ENCODE assay signal across 8 cellular contexts in the genomic region with DNA sequence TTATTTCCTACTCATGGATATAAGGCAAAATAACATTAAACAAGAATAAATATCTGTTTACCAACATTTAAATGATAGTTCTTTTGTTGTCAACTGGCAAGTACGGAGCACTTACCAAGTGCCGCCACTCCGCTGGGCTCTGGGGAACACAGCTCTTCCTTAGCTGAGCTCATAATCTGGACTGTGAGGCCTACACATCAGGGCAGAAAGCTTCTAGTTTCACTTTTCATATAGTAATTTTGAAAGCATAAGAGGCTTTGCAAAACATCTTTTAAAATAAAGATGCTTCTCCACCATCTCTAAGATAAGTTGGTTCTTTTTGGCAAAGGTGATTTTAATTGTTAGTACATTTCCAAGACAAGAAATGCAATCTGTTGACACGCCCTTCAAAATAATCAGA.
A peak's percentile ranks its signal among the peaks of the same experiment; 100 is the strongest.
DNase-seq lines count a peak whose midpoint lies in the region; ATAC-seq and TF ChIP-seq lines count a peak whose summit lies in the region.

No MANE protein-coding gene starts in this region.

- peak overlapping the region; percentile 82 for H2AFZ ChIP-seq in GM23248
- 0 out of 2 replicates have a peak overlapping the region, but pooled peaks have one; percentile 8 for H2AFZ ChIP-seq in PC-3 (ENCODE audit: low read length)

- no peak for TF ChIP-seq CTCF in GM12865 (IDR thresholded peaks at IDR 0.05; ENCODE audit: insufficient read depth, low read depth, low read length, missing control alignments)
- no peak for TF ChIP-seq CTCF in PC-3 (conservative IDR thresholded peaks at IDR 0.05; ENCODE audit: low read depth, low read length)
- no peak for TF ChIP-seq CTCF in ascending aorta (IDR thresholded peaks at IDR 0.05)
- no peak for TF ChIP-seq CTCF in BE2C (IDR thresholded peaks at IDR 0.05; ENCODE audit: low read depth, low read length)

- H3K27me3 ChIP-seq in GM23248 (replicated peaks; ENCODE audit: insufficient read depth) (no peaks in the 10 kb centered on the region), PC-3 (ENCODE audit: low read length) (no peaks in the 10 kb centered on the region), ascending aorta (no peaks in the 10 kb centered on the region), BE2C (no peaks in the 10 kb centered on the region)

- BruUV-seq in PC-3 (replicated peaks; lab: Mats Ljungman, UMichigan): no TSS peak

- peak overlapping the region; percentile 78 for H3K9ac ChIP-seq in GM23248
- H3K9ac ChIP-seq in PC-3 (ENCODE audit: low read length): no peak overlapping the region

- H3K9me2 ChIP-seq in GM23248 (ENCODE audit: insufficient read depth): no peaks in the 10 kb centered on the region
- H3K9me2 ChIP-seq in PC-3 (replicated peaks; ENCODE audit: low read length): no peaks in the 10 kb centered on the region

- H3K27ac ChIP-seq in GM23248 (peak overlapping the region; percentile 82), PC-3 (ENCODE audit: low read length) (no peak overlapping the region), ascending aorta (peak overlapping the region; percentile 73 to 84)

- H3K4me1 ChIP-seq in GM23248 (ENCODE audit: insufficient read depth) (peaks cover 38% of the 10 kb centered on the region), PC-3 (ENCODE audit: insufficient read depth, low read length) (peaks cover 8% of the 10 kb centered on the region), ascending aorta (peaks cover 0 to 14% of the 10 kb centered on the region in 2 donors), BE2C (no peaks in the 10 kb centered on the region; the same call in 1 of the 2 replicates)

- H3F3A ChIP-seq in GM23248 (ENCODE audit: insufficient read depth) (peaks cover 26% of the 10 kb centered on the region), PC-3 (ENCODE audit: low read length, unreplicated experiment) (no peaks in the 10 kb centered on the region)

- H3K9me3 ChIP-seq in GM23248 (ENCODE audit: low read depth): no peaks in the 10 kb centered on the region
- H3K9me3 ChIP-seq in PC-3 (ENCODE audit: low read length): no peaks in the 10 kb centered on the region
- no peaks in the 10 kb centered on the region for H3K9me3 ChIP-seq in ascending aorta
- H3K9me3 ChIP-seq in BE2C: no peaks in the 10 kb centered on the region

- peaks cover 26% of the 10 kb centered on the region for H3K4me1 Mint-ChIP-seq in stimulated activated effector memory CD8-positive, alpha-beta T cell treated with anti-CD3 and anti-CD28 coated beads, Interleukin-12 subunit alpha, Interleukin-12 subunit beta, amount 100 ng/mL, for 72 hours

- DNase-seq in GM12865 (ENCODE audit: low read depth) (peak; percentile 86), GM23248 (peak; percentile 84), PC-3 (no peak), ascending aorta (ENCODE audit: low spot score in 2 of 2) (peak in 1 of 2 donors; percentile 66), left colon (peak; percentile 43 to 50), T1000 (lab: John Stamatoyannopoulos, UW) (no peak), BE2C (no peak)
- peak; percentile 14 to 65 for DNase-seq in stimulated activated effector memory CD8-positive, alpha-beta T cell treated with anti-CD3 and anti-CD28 coated beads, Interleukin-12 subunit alpha, Interleukin-12 subunit beta, amount 100 ng/mL, for 72 hours (ENCODE audit: low spot score in 2 of 2)

- H3K27ac Mint-ChIP-seq in stimulated activated effector memory CD8-positive, alpha-beta T cell treated with anti-CD3 and anti-CD28 coated beads, Interleukin-12 subunit alpha, Interleukin-12 subunit beta, amount 100 ng/mL, for 72 hours: peak overlapping the region; percentile 89

- H3K4me2 ChIP-seq in GM23248 (ENCODE audit: unreplicated experiment) (peak overlapping the region; percentile 83), PC-3 (ENCODE audit: low read length) (0 out of 2 replicates have a peak overlapping the region, but pooled peaks have one; percentile 14)

- ATAC-seq in PC-3 (no peak), left colon (peak; percentile 66)
- peak; percentile 89 for ATAC-seq in stimulated activated effector memory CD8-positive, alpha-beta T cell treated with anti-CD3 and anti-CD28 coated beads, Interleukin-12 subunit alpha, Interleukin-12 subunit beta, amount 100 ng/mL, for 72 hours

- H3K36me3 ChIP-seq in GM23248 (ENCODE audit: low read depth): no peaks in the 10 kb centered on the region
- H3K36me3 ChIP-seq in PC-3 (ENCODE audit: low read depth, low read length): no peaks in the 10 kb centered on the region
- no peaks in the 10 kb centered on the region for H3K36me3 ChIP-seq in ascending aorta
- no peaks in the 10 kb centered on the region for H3K36me3 ChIP-seq in BE2C

- intact Hi-C loops in PC-3 (cut with micrococcal nuclease): no loop called here
- intact Hi-C loops in ascending aorta (cut with DNase I): loop anchor here (2.0 kb wide), 1 partner anchor 36 kb away; no protein-coding TSS in a partner anchor
- intact Hi-C loops in left colon (cut with DNase I, micrococcal nuclease): no loop called here

- H3K4me3 Mint-ChIP-seq in stimulated activated effector memory CD8-positive, alpha-beta T cell treated with anti-CD3 and anti-CD28 coated beads, Interleukin-12 subunit alpha, Interleukin-12 subunit beta, amount 100 ng/mL, for 72 hours: peak overlapping the region; percentile 69

- peak overlapping the region; percentile 66 for H3K4me3 ChIP-seq in GM12865 (ENCODE audit: low read depth, low read length)
- peak overlapping the region; percentile 57 for H3K4me3 ChIP-seq in GM23248
- H3K4me3 ChIP-seq in PC-3 (ENCODE audit: low read length): no peak overlapping the region
- peak overlapping the region; percentile 34 to 35 for H3K4me3 ChIP-seq in ascending aorta
- H3K4me3 ChIP-seq in BE2C (ENCODE audit: low read depth, low read length): no peak overlapping the region

- H3K9me3 Mint-ChIP-seq in stimulated activated effector memory CD8-positive, alpha-beta T cell treated with anti-CD3 and anti-CD28 coated beads, Interleukin-12 subunit alpha, Interleukin-12 subunit beta, amount 100 ng/mL, for 72 hours: no peaks in the 10 kb centered on the region

- H4K20me1 ChIP-seq in GM23248 (ENCODE audit: insufficient read depth) (no peaks in the 10 kb centered on the region), PC-3 (ENCODE audit: low read length) (no peaks in the 10 kb centered on the region)

- CTCF ChIA-PET in PC-3 (lab: Charles Lee): no interaction called here

- WGBS in GM23248 (ENCODE audit: low coverage in 1 of 2, low lambda C conversion rate in 2 of 2, missing lambda C conversion rate in 2 of 2), 2 experiments: 4 to 9% methylated on average over 4 of the region's 4 CpGs

- no peaks in the 10 kb centered on the region for H3K36me3 Mint-ChIP-seq in stimulated activated effector memory CD8-positive, alpha-beta T cell treated with anti-CD3 and anti-CD28 coated beads, Interleukin-12 subunit alpha, Interleukin-12 subunit beta, amount 100 ng/mL, for 72 hours

- POLR2A ChIA-PET in PC-3 (lab: Charles Lee; ENCODE audit: unreplicated experiment): interaction anchor here (0.7 kb wide), 1 partner anchor 113 kb away, joined by 3 read pairs; no protein-coding TSS in a partner anchor

- H3K79me2 ChIP-seq in GM23248 (ENCODE audit: insufficient read depth): no peaks in the 10 kb centered on the region
- no peaks in the 10 kb centered on the region for H3K79me2 ChIP-seq in PC-3 (ENCODE audit: low read length)

- in situ Hi-C loops in GM23248 (cut with MboI): no loop called here

Comparison
In these comparisons a context has a peak if more than half of its experiments do, and no peak if none do; other contexts are left out.
1. DNase-seq: peak in GM12865 (single experiment), GM23248 (single experiment), left colon (2 of 2) and stimulated activated effector memory CD8-positive, alpha-beta T cell treated with anti-CD3 and anti-CD28 coated beads, Interleukin-12 subunit alpha, Interleukin-12 subunit beta, amount 100 ng/mL, for 72 hours (2 of 2); none in PC-3 (single experiment), T1000 (single experiment) and BE2C (single experiment).
2. H3K4me3 ChIP-seq: peak in GM12865 (single experiment), GM23248 (single experiment) and ascending aorta (2 of 2); none in PC-3 (single experiment) and BE2C (single experiment).